Comparison of ENCODE assay signal across 21 cellular contexts in genomic region chr15:99268431-99268830, GRCh38. TPM values are rescaled to one million over a fixed set of nuclear protein-coding genes. Genes with fewer than 3 reads are reported as not detected.
DNase-seq lines count a peak whose midpoint lies in the region; ATAC-seq, FAIRE-seq and TF ChIP-seq lines count a peak whose summit lies in the region.
"Had no signal": no experiment of that assay in that cellular context is flagged by ENCODE, and none has a peak within 500 bp of the region (broad histone marks: within the 10 kb centered on the region; RNA-seq: fewer than 3 reads in every experiment).

No MANE protein-coding gene starts in this region.

- H4K20me1 ChIP-seq in K562 (replicated peaks; ENCODE audit: control insufficient read depth, insufficient read depth, low read length) (no peaks in the 10 kb centered on the region), HepG2 (ENCODE audit: insufficient read depth, low read length) (no peaks in the 10 kb centered on the region), Karpas-422 (ENCODE audit: insufficient read depth, low read depth, low read length) (peaks cover 7% of the 10 kb centered on the region)

- H3K79me2 ChIP-seq in K562 (ENCODE audit: control insufficient read depth, insufficient read depth, low read length), result no peaks in the 10 kb centered on the region
- H3K79me2 ChIP-seq in HepG2 (ENCODE audit: insufficient read depth, low read length), result no peaks in the 10 kb centered on the region
- no peaks in the 10 kb centered on the region; the same call in 1 of the 2 replicates for H3K79me2 ChIP-seq in Karpas-422 (ENCODE audit: low read length)

- WGBS in K562 (ENCODE audit: insufficient coverage, low coverage, missing lambda C conversion rate), result 10% methylated on average over 5 of the region's 5 CpGs
- WGBS in HepG2 (ENCODE audit: low lambda C conversion rate), result 23% methylated on average over 5 of the region's 5 CpGs
- WGBS in pancreas, 2 donors, result 12 to 13% methylated on average over 5 of the region's 5 CpGs

- H3K9me3 ChIP-seq in HEK293 (ENCODE audit: control insufficient read depth, insufficient read depth, low read depth, low read length), result no peaks in the 10 kb centered on the region
- H3K9me3 ChIP-seq in K562 (replicated peaks; ENCODE audit: control insufficient read depth, insufficient read depth, low read depth, low read length), result no peaks in the 10 kb centered on the region
- H3K9me3 ChIP-seq in HepG2 (ENCODE audit: low read length), result no peaks in the 10 kb centered on the region
- H3K9me3 ChIP-seq in pancreas, result no peaks in the 10 kb centered on the region
- H3K9me3 ChIP-seq in Karpas-422 (ENCODE audit: low read length), result no peaks in the 10 kb centered on the region

- no peak for DNase-seq in K562 (ENCODE audit: extremely low read depth in 1 of 4, low spot score in 3 of 4)
- DNase-seq in HepG2 (ENCODE audit: low spot score), result peak; percentile 24
- DNase-seq in pancreas, result peak in 2 of 6 donors; percentile 34 to 37
- DNase-seq in Karpas-422, result no peak
- no peak for DNase-seq in superior temporal gyrus (ENCODE audit: extremely low spot score)
- no peak for DNase-seq in stimulated activated effector memory CD8-positive, alpha-beta T cell treated with anti-CD3 and anti-CD28 coated beads, Interleukin-12 subunit alpha, Interleukin-12 subunit beta, amount 100 ng/mL, for 72 hours (ENCODE audit: low spot score in 2 of 2)
- DNase-seq: CD8-positive, alpha-beta T cell; COR-L47; DND-41; GDM1; GOT3; H9; HFFc6; IMR-90 had no signal

- no peaks in the 10 kb centered on the region for H3K9me3 Mint-ChIP-seq in stimulated activated effector memory CD8-positive, alpha-beta T cell treated with anti-CD3 and anti-CD28 coated beads, Interleukin-12 subunit alpha, Interleukin-12 subunit beta, amount 100 ng/mL, for 72 hours
- H3K9me3 Mint-ChIP-seq: CD14-positive monocyte; CD8-positive, alpha-beta T cell; H9; HFFc6 had no signal

- TF ChIP-seq RAD21 in K562 (CRISPR knock-in tag; conservative IDR thresholded peaks at IDR 0.05 in 1 of 2, IDR thresholded peaks at IDR 0.05 in 1 of 2), result no peak
- TF ChIP-seq RAD21 in HepG2 (CRISPR knock-in tag; IDR thresholded peaks at IDR 0.05), result no peak

- H3K4me1 ChIP-seq in HEK293 (ENCODE audit: control insufficient read depth, insufficient read depth, low read length) (peaks cover 12% of the 10 kb centered on the region), K562 (replicated peaks in 1 of 2; ENCODE audit: control insufficient read depth in 2 of 2, insufficient read depth in 2 of 2, low read length in 2 of 2) (no peaks in the 10 kb centered on the region), HepG2 (ENCODE audit: insufficient read depth, low read length) (peaks cover 41% of the 10 kb centered on the region), pancreas (peaks cover 8 to 22% (median 14%) of the 10 kb centered on the region in 3 donors), Karpas-422 (ENCODE audit: low read length) (no peaks in the 10 kb centered on the region)

- in situ Hi-C loops in K562 (cut with MboI) (no loop called here), HepG2 (cut with HindIII; ENCODE audit: extremely low pct_ligation_motif_present, low pct_unique_long_range_greater_than_20kb) (loop anchor here (5.0 to 25.0 kb wide), 3 partner anchors 449 to 1069 kb away; partner anchors contain the start of gene ADAMTS17)

- no peaks in the 10 kb centered on the region for H3K9me1 ChIP-seq in K562 (ENCODE audit: control insufficient read depth, insufficient read depth, low read length)

- H3K36me3 Mint-ChIP-seq in stimulated activated effector memory CD8-positive, alpha-beta T cell treated with anti-CD3 and anti-CD28 coated beads, Interleukin-12 subunit alpha, Interleukin-12 subunit beta, amount 100 ng/mL, for 72 hours, result no peaks in the 10 kb centered on the region
- H3K36me3 Mint-ChIP-seq: CD14-positive monocyte; CD8-positive, alpha-beta T cell had no signal

- ATAC-seq in K562 (no peak), HepG2 (peak; percentile 48; the same call in 1 of the 3 replicates), pancreas (peak; percentile 57 to 81 (median 70)), HG02610 (IDR thresholded peaks at IDR 0.05; ENCODE audit: unreplicated experiment) (no peak)
- ATAC-seq in stimulated activated effector memory CD8-positive, alpha-beta T cell treated with anti-CD3 and anti-CD28 coated beads, Interleukin-12 subunit alpha, Interleukin-12 subunit beta, amount 100 ng/mL, for 72 hours, result no peak
- ATAC-seq: CD8-positive, alpha-beta T cell had no signal

- H3K27ac Mint-ChIP-seq in stimulated activated effector memory CD8-positive, alpha-beta T cell treated with anti-CD3 and anti-CD28 coated beads, Interleukin-12 subunit alpha, Interleukin-12 subunit beta, amount 100 ng/mL, for 72 hours, result no peak overlapping the region
- H3K27ac Mint-ChIP-seq: CD14-positive monocyte; CD8-positive, alpha-beta T cell; H9; HFFc6 had no signal

- CTCF ChIA-PET in HEK293 (lab: Yijun Ruan, JAX), result interaction anchor here (0.5 to 1.9 kb wide), 15 partner anchors 14 to 568 kb away, joined by 3 to 16 read pairs (median 3); no protein-coding TSS in a partner anchor
- CTCF ChIA-PET in K562 (lab: Yijun Ruan, JAX; ENCODE audit: low intra/inter-chr PET ratio), result no interaction called here
- CTCF ChIA-PET in HepG2 (lab: Yijun Ruan, JAX; ENCODE audit: low intra/inter-chr PET ratio, low total read pairs), result no interaction called here

- TF ChIP-seq EP300 in K562 (IDR thresholded peaks at IDR 0.05; ENCODE audit: low read length) (no peak), HepG2 (IDR thresholded peaks at IDR 0.05; ENCODE audit: low read depth in 2 of 2, low read length in 2 of 2) (no peak), HepG2 (CRISPR knock-in tag; IDR thresholded peaks at IDR 0.05; ENCODE audit: borderline replicate concordance) (no peak)

- POLR2A ChIA-PET in HEK293 (lab: Yijun Ruan, JAX), result interaction anchor here (2.3 kb wide), 1 partner anchor 17 kb away, joined by 7 read pairs; the partner anchor contains the start of gene LRRC28
- POLR2A ChIA-PET in K562 (lab: Yijun Ruan, JAX), result no interaction called here
- POLR2A ChIA-PET in HepG2 (lab: Yijun Ruan, JAX), result no interaction called here

- TF ChIP-seq CTCF in HEK293 (tag by site-specific recombination; IDR thresholded peaks at IDR 0.05), result no peak
- no peak for TF ChIP-seq CTCF in K562 (IDR thresholded peaks at IDR 0.05 in 2 of 3, conservative IDR thresholded peaks at IDR 0.05 in 1 of 3; ENCODE audit: insufficient read depth in 2 of 3, low read depth in 1 of 3, low read length in 3 of 3)
- no peak for TF ChIP-seq CTCF in HepG2 (CRISPR knock-in tag; IDR thresholded peaks at IDR 0.05)
- no peak for TF ChIP-seq CTCF in pancreas (IDR thresholded peaks at IDR 0.05)

- no peak overlapping the region for H2AFZ ChIP-seq in K562 (ENCODE audit: low read depth, low read length)
- no peak overlapping the region for H2AFZ ChIP-seq in HepG2 (ENCODE audit: low read length)
- H2AFZ ChIP-seq in Karpas-422 (ENCODE audit: low read length), result no peak overlapping the region

- FAIRE-seq in K562 (lab: Jason Lieb, UNC) (no peak), HepG2 (lab: Jason Lieb, UNC) (peak; percentile 32), pancreas (lab: Jason Lieb, UNC) (no peak)
- FAIRE-seq: D721Med, GM12892 had no signal

- H3K4me3 Mint-ChIP-seq in stimulated activated effector memory CD8-positive, alpha-beta T cell treated with anti-CD3 and anti-CD28 coated beads, Interleukin-12 subunit alpha, Interleukin-12 subunit beta, amount 100 ng/mL, for 72 hours, result no peak overlapping the region
- H3K4me3 Mint-ChIP-seq: CD14-positive monocyte; CD8-positive, alpha-beta T cell; H9; HFFc6 had no signal

- H3K9ac ChIP-seq in K562 (ENCODE audit: insufficient read depth in 1 of 2, low read depth in 2 of 2, low read length in 2 of 2), result no peak overlapping the region
- no peak overlapping the region for H3K9ac ChIP-seq in HepG2 (ENCODE audit: insufficient read depth, low read depth, low read length)
- no peak overlapping the region for H3K9ac ChIP-seq in Karpas-422 (ENCODE audit: low read length)

- H3K36me3 ChIP-seq in HEK293 (ENCODE audit: control insufficient read depth in 2 of 2, insufficient read depth in 1 of 2, low read length in 2 of 2), result peaks cover 0 to 2% of the 10 kb centered on the region in 2 experiments; a peak in 1 of 3 replicates
- H3K36me3 ChIP-seq in K562 (ENCODE audit: control insufficient read depth, insufficient read depth, low read length), result no peaks in the 10 kb centered on the region
- H3K36me3 ChIP-seq in HepG2 (replicated peaks in 1 of 2; ENCODE audit: control insufficient read depth in 1 of 2, insufficient read depth in 2 of 2, low read length in 2 of 2), result no peaks in the 10 kb centered on the region
- no peaks in the 10 kb centered on the region for H3K36me3 ChIP-seq in pancreas
- no peaks in the 10 kb centered on the region for H3K36me3 ChIP-seq in Karpas-422 (ENCODE audit: insufficient read depth, low read length)

- H3K27ac ChIP-seq in HEK293 (ENCODE audit: extremely low read depth, low read depth, low read length), result no peak overlapping the region
- H3K27ac ChIP-seq in K562 (ENCODE audit: extremely low read depth, low read depth, low read length), result no peak overlapping the region
- H3K27ac ChIP-seq in HepG2 (ENCODE audit: extremely low read length, insufficient read depth, low read length), result peak overlapping the region; percentile 14
- peak overlapping the region in 2 of 4 donors; percentile 65 to 75 for H3K27ac ChIP-seq in pancreas
- H3K27ac ChIP-seq in Karpas-422 (ENCODE audit: low read length), result no peak overlapping the region
- H3K27ac ChIP-seq: 22Rv1, HL-60 had no signal

- TF ChIP-seq POLR2A in K562 (conservative IDR thresholded peaks at IDR 0.05), result no peak
- TF ChIP-seq POLR2A in HepG2 (IDR thresholded peaks at IDR 0.05; ENCODE audit: insufficient read depth in 1 of 2, low read depth in 2 of 2, low read length in 2 of 2), result no peak

- intact Hi-C loops in K562 (cut with micrococcal nuclease) (no loop called here), HepG2 (cut with micrococcal nuclease; ENCODE audit: unreplicated experiment) (no loop called here), pancreas (cut with DNase I) (no loop called here)

- BruUV-seq in K562 (replicated peaks; lab: Mats Ljungman, UMichigan) (no TSS peak), HepG2 (replicated peaks; lab: Mats Ljungman, UMichigan) (no TSS peak)

- no peaks in the 10 kb centered on the region for H3K9me2 ChIP-seq in Karpas-422 (replicated peaks; ENCODE audit: insufficient read depth, low read length)

- H3K27me3 ChIP-seq in K562 (ENCODE audit: control insufficient read depth in 2 of 2, insufficient read depth in 2 of 2, low read length in 2 of 2) (no peaks in the 10 kb centered on the region), HepG2 (ENCODE audit: control insufficient read depth in 1 of 2, insufficient read depth in 2 of 2, low read length in 2 of 2) (no peaks in the 10 kb centered on the region), pancreas (no peaks in the 10 kb centered on the region), Karpas-422 (ENCODE audit: low read length) (no peaks in the 10 kb centered on the region)

- H3K4me2 ChIP-seq in K562 (ENCODE audit: insufficient read depth, low read length) (no peak overlapping the region), HepG2 (ENCODE audit: low read depth, low read length) (peak overlapping the region; percentile 36), Karpas-422 (ENCODE audit: low read depth, low read length, poor library complexity, severe bottlenecking) (no peak overlapping the region)

- H3K4me1 Mint-ChIP-seq in stimulated activated effector memory CD8-positive, alpha-beta T cell treated with anti-CD3 and anti-CD28 coated beads, Interleukin-12 subunit alpha, Interleukin-12 subunit beta, amount 100 ng/mL, for 72 hours, result peaks cover 6% of the 10 kb centered on the region

- H3K4me3 ChIP-seq in HEK293 (ENCODE audit: low read depth, low read length) (no peak overlapping the region), K562 (no peak overlapping the region), HepG2 (replicated peaks in 1 of 3; ENCODE audit: insufficient read depth in 1 of 3, low read depth in 2 of 3, low read length in 3 of 3) (no peak overlapping the region), pancreas (no peak overlapping the region), Karpas-422 (ENCODE audit: low read length) (no peak overlapping the region)

RNA-seq across cellular contexts. Expression of gene LRRC28, which starts 17.1 kb away (rescaled TPM):
- 10.4 and 19.6 TPM in 2 replicates for total RNA-seq in K562 (2011; cell fraction: chromatin; rRNA removed; ENCODE audit: low replicate concordance)
- 4.2 and 11.6 TPM in 2 replicates for total RNA-seq in K562 (2011; cell fraction: nucleolus; rRNA removed)
- total RNA-seq in K562 (2011; cell fraction: nucleoplasm; rRNA removed), result 9.2 and 15.8 TPM in 2 replicates
- total RNA-seq in K562 (2014; rRNA removed), result 6.8 and 8.1 TPM in 2 replicates
- 5.8 and 7.8 TPM in 2 replicates for total RNA-seq in K562 (2014; rRNA removed; fragmentation: Illumina TruSeq; extraction: Trizol)
- total RNA-seq in K562 (2015; rRNA removed; fragmentation: Illumina TruSeq; extraction: Trizol), result 6.6 and 7.2 TPM in 2 replicates
- 5.9 and 9.3 TPM in 2 replicates for total RNA-seq in K562 (2021)
- polyA plus RNA-seq in K562 (2011; rRNA removed), result 6.5 and 17.4 TPM in 2 replicates
- polyA plus RNA-seq in K562 (2011; cell fraction: cytosol; rRNA removed), result 8.4 and 9.0 TPM in 2 replicates
- polyA plus RNA-seq in K562 (2011; cell fraction: nucleus; rRNA removed), result 6.5 and 10.0 TPM in 2 replicates
- 5.6 and 11.3 TPM in 2 replicates for polyA plus RNA-seq in K562 (2012)
- polyA plus RNA-seq in K562 (2014; fragmentation: Illumina TruSeq; extraction: Trizol), result 6.7 and 7.9 TPM in 2 replicates
- polyA plus RNA-seq in K562 (2014; fragmentation: Nextera tagmentation; extraction: Ambion mirVana), result 10 to 100 TPM in 1 of 2 experiments, 1 to 10 TPM in 1; 9.2 to 10.0 TPM
- polyA plus RNA-seq in K562 (2014; rRNA removed), result 5.5 and 8.6 TPM in 2 replicates
- polyA minus RNA-seq in K562 (2011; rRNA and poly(A)+ RNA removed), result 11.1 and 19.8 TPM in 2 replicates
- 3.4 and 5.7 TPM in 2 replicates for polyA minus RNA-seq in K562 (2011; cell fraction: cytosol; rRNA and poly(A)+ RNA removed)
- polyA minus RNA-seq in K562 (2011; cell fraction: nucleus; rRNA and poly(A)+ RNA removed), result 7.3 and 14.5 TPM in 2 replicates
- 17.5 and 18.8 TPM in 2 replicates for total RNA-seq in HepG2 (2016; rRNA removed; fragmentation: Illumina TruSeq; extraction: Trizol)
- 22.7 and 24.8 TPM in 2 replicates for total RNA-seq in HepG2 (2016; cell fraction: cytosol; rRNA removed; fragmentation: Illumina TruSeq; extraction: Trizol; ENCODE audit: low read depth)
- total RNA-seq in HepG2 (2016; cell fraction: insoluble cytoplasmic fraction; rRNA removed; fragmentation: Illumina TruSeq; extraction: Trizol), result 14.6 and 18.6 TPM in 2 replicates
- 31.8 and 32.3 TPM in 2 replicates for total RNA-seq in HepG2 (2016; cell fraction: membrane; rRNA removed; fragmentation: Illumina TruSeq; extraction: Trizol)
- 30.1 and 32.9 TPM in 2 replicates for total RNA-seq in HepG2 (2016; cell fraction: nucleus; rRNA removed; fragmentation: Illumina TruSeq; extraction: Trizol)
- 20.3 and 21.3 TPM in 2 replicates for polyA plus RNA-seq in HepG2 (2011; rRNA removed)
- 15.8 and 22.4 TPM in 2 replicates for polyA plus RNA-seq in HepG2 (2011; cell fraction: cytosol; rRNA removed)
- 10.8 and 11.3 TPM in 2 replicates for polyA plus RNA-seq in HepG2 (2011; cell fraction: nucleus; rRNA removed)
- 17.0 and 18.9 TPM in 2 replicates for polyA plus RNA-seq in HepG2 (2012)
- 31.2 and 42.1 TPM in 2 replicates for polyA plus RNA-seq in HepG2 (2016; cell fraction: cytosol; fragmentation: Illumina TruSeq; extraction: Trizol; ENCODE audit: low read depth)
- 19.6 and 23.7 TPM in 2 replicates for polyA plus RNA-seq in HepG2 (2016; cell fraction: insoluble cytoplasmic fraction; fragmentation: Illumina TruSeq; extraction: Trizol; ENCODE audit: low read depth)
- 30.9 and 31.5 TPM in 2 replicates for polyA plus RNA-seq in HepG2 (2016; cell fraction: membrane; fragmentation: Illumina TruSeq; extraction: Trizol; ENCODE audit: low read depth)
- 17.0 and 20.4 TPM in 2 replicates for polyA plus RNA-seq in HepG2 (2016; cell fraction: nucleus; fragmentation: Illumina TruSeq; extraction: Trizol; ENCODE audit: insufficient read depth, low read depth)
- 13.5 and 23.8 TPM in 2 replicates for polyA minus RNA-seq in HepG2 (2011; rRNA and poly(A)+ RNA removed; ENCODE audit: low replicate concordance)
- 8.9 and 11.3 TPM in 2 replicates for polyA minus RNA-seq in HepG2 (2011; cell fraction: cytosol; rRNA and poly(A)+ RNA removed)
- 64.1 and 71.5 TPM in 2 replicates for polyA minus RNA-seq in HepG2 (2011; cell fraction: nucleus; rRNA and poly(A)+ RNA removed)
- total RNA-seq in pancreas, result 10 to 100 TPM; 12.9 to 24.9 (median 16.8) TPM
- polyA plus RNA-seq in pancreas, result 1 to 10 TPM; 4.5 to 8.7 TPM
- 35.4 and 88.0 TPM in 2 replicates for total RNA-seq in Karpas-422 (2014; rRNA removed; shearing (Covaris generic); ENCODE audit: low replicate concordance)

RNA-seq across cellular contexts. Expression of gene TTC23, which starts 19.1 kb away (rescaled TPM):
- 2.8 and 8.4 TPM in 2 replicates for total RNA-seq in K562 (2011; cell fraction: chromatin; rRNA removed; ENCODE audit: low replicate concordance)
- 1.4 and 2.3 TPM in 2 replicates for total RNA-seq in K562 (2011; cell fraction: nucleolus; rRNA removed)
- 2.6 and 4.2 TPM in 2 replicates for total RNA-seq in K562 (2011; cell fraction: nucleoplasm; rRNA removed)
- 2.3 TPM in 2 replicates for total RNA-seq in K562 (2014; rRNA removed)
- total RNA-seq in K562 (2014; rRNA removed; fragmentation: Illumina TruSeq; extraction: Trizol), result 3.7 and 4.1 TPM in 2 replicates
- 4.5 and 4.6 TPM in 2 replicates for total RNA-seq in K562 (2015; rRNA removed; fragmentation: Illumina TruSeq; extraction: Trizol)
- 3.2 and 3.5 TPM in 2 replicates for total RNA-seq in K562 (2021)
- 0.91 and 1.7 TPM in 2 replicates for polyA plus RNA-seq in K562 (2011; rRNA removed)
- 0.49 and 0.63 TPM in 2 replicates for polyA plus RNA-seq in K562 (2011; cell fraction: cytosol; rRNA removed)
- polyA plus RNA-seq in K562 (2011; cell fraction: nucleus; rRNA removed), result 1.6 and 2.9 TPM in 2 replicates
- polyA plus RNA-seq in K562 (2012), result 3.2 and 4.6 TPM in 2 replicates
- polyA plus RNA-seq in K562 (2014; fragmentation: Illumina TruSeq; extraction: Trizol), result 3.4 and 3.7 TPM in 2 replicates
- under 1 TPM; 0.41 to 0.69 TPM for polyA plus RNA-seq in K562 (2014; fragmentation: Nextera tagmentation; extraction: Ambion mirVana)
- 1.7 and 2.5 TPM in 2 replicates for polyA plus RNA-seq in K562 (2014; rRNA removed)
- 1.7 and 2.0 TPM in 2 replicates for polyA minus RNA-seq in K562 (2011; rRNA and poly(A)+ RNA removed)
- 1.0 and 2.2 TPM in 2 replicates for polyA minus RNA-seq in K562 (2011; cell fraction: cytosol; rRNA and poly(A)+ RNA removed)
- 2.3 TPM in 2 replicates for polyA minus RNA-seq in K562 (2011; cell fraction: nucleus; rRNA and poly(A)+ RNA removed)
- 11.7 and 17.2 TPM in 2 replicates for total RNA-seq in HepG2 (2016; rRNA removed; fragmentation: Illumina TruSeq; extraction: Trizol)
- total RNA-seq in HepG2 (2016; cell fraction: cytosol; rRNA removed; fragmentation: Illumina TruSeq; extraction: Trizol; ENCODE audit: low read depth), result 3.1 TPM in 2 replicates
- 11.4 and 15.4 TPM in 2 replicates for total RNA-seq in HepG2 (2016; cell fraction: insoluble cytoplasmic fraction; rRNA removed; fragmentation: Illumina TruSeq; extraction: Trizol)
- total RNA-seq in HepG2 (2016; cell fraction: membrane; rRNA removed; fragmentation: Illumina TruSeq; extraction: Trizol), result 5.6 and 6.5 TPM in 2 replicates
- 16.6 and 19.0 TPM in 2 replicates for total RNA-seq in HepG2 (2016; cell fraction: nucleus; rRNA removed; fragmentation: Illumina TruSeq; extraction: Trizol)
- polyA plus RNA-seq in HepG2 (2011; rRNA removed), result 1.3 and 1.6 TPM in 2 replicates
- polyA plus RNA-seq in HepG2 (2011; cell fraction: cytosol; rRNA removed), result 1.4 and 2.1 TPM in 2 replicates
- 3.2 and 3.5 TPM in 2 replicates for polyA plus RNA-seq in HepG2 (2011; cell fraction: nucleus; rRNA removed)
- 5.4 and 7.4 TPM in 2 replicates for polyA plus RNA-seq in HepG2 (2012)
- polyA plus RNA-seq in HepG2 (2016; cell fraction: cytosol; fragmentation: Illumina TruSeq; extraction: Trizol; ENCODE audit: low read depth), result 0.81 and 0.99 TPM in 2 replicates
- 9.0 and 11.6 TPM in 2 replicates for polyA plus RNA-seq in HepG2 (2016; cell fraction: insoluble cytoplasmic fraction; fragmentation: Illumina TruSeq; extraction: Trizol; ENCODE audit: low read depth)
- 2.2 and 2.5 TPM in 2 replicates for polyA plus RNA-seq in HepG2 (2016; cell fraction: membrane; fragmentation: Illumina TruSeq; extraction: Trizol; ENCODE audit: low read depth)
- polyA plus RNA-seq in HepG2 (2016; cell fraction: nucleus; fragmentation: Illumina TruSeq; extraction: Trizol; ENCODE audit: insufficient read depth, low read depth), result 9.0 and 11.1 TPM in 2 replicates
- 2.3 and 7.2 TPM in 2 replicates for polyA minus RNA-seq in HepG2 (2011; rRNA and poly(A)+ RNA removed; ENCODE audit: low replicate concordance)
- polyA minus RNA-seq in HepG2 (2011; cell fraction: cytosol; rRNA and poly(A)+ RNA removed), result 3.7 and 4.5 TPM in 2 replicates
- 9.8 and 11.1 TPM in 2 replicates for polyA minus RNA-seq in HepG2 (2011; cell fraction: nucleus; rRNA and poly(A)+ RNA removed)
- total RNA-seq in pancreas, result 10 to 100 TPM in 1 of 6 donors, 1 to 10 TPM in 5; 6.6 to 13.5 (median 8.2) TPM
- polyA plus RNA-seq in pancreas, result 1 to 10 TPM; 5.5 to 7.4 TPM
- total RNA-seq in Karpas-422 (2014; rRNA removed; shearing (Covaris generic); ENCODE audit: low replicate concordance), result 4.1 and 9.0 TPM in 2 replicates

Comparison
In these comparisons a context has a peak if more than half of its experiments do, and no peak if none do; other contexts are left out.
1. ATAC-seq: peak in HepG2 (single experiment) and pancreas (4 of 4); none in K562 (single experiment), stimulated activated effector memory CD8-positive, alpha-beta T cell treated with anti-CD3 and anti-CD28 coated beads, Interleukin-12 subunit alpha, Interleukin-12 subunit beta, amount 100 ng/mL, for 72 hours (single experiment) and HG02610 (single experiment).